Comparison of ENCODE assay signal across 1 cellular context in the genomic region with DNA sequence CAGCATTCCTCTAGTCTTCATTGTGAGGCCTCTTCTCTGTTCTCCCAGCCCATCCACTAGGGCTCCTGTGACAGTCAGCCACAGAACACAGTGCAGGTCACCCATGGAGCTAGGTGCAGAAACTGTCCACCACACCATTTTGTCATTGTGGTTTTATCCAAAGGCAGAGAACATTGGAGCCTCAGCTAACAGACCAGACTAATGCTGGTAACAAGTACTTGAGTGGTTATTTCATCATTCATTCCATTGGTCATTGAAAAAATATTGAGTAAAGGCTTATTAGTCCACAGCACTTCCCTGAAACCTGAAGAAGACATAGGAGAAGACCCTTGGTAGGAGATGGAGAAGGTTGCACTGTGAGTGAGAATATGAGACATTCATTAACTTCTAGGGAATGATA.
TF ChIP-seq lines count a peak whose summit lies in the region.

No MANE protein-coding gene starts in this region.

TF ChIP-seq in IMR-90, 13 proteins besides CTCF, POLR2A, EP300 and RAD21:
- no peak for TF ChIP-seq MAZ (IDR thresholded peaks at IDR 0.05; ENCODE audit: borderline replicate concordance, low read depth, low read length)
- TF ChIP-seq FOS (IDR thresholded peaks at IDR 0.05; ENCODE audit: low read depth, low read length): no peak
- no peak for TF ChIP-seq SMC3 (IDR thresholded peaks at IDR 0.05; ENCODE audit: low read depth, low read length)
- TF ChIP-seq, protein P1, sequence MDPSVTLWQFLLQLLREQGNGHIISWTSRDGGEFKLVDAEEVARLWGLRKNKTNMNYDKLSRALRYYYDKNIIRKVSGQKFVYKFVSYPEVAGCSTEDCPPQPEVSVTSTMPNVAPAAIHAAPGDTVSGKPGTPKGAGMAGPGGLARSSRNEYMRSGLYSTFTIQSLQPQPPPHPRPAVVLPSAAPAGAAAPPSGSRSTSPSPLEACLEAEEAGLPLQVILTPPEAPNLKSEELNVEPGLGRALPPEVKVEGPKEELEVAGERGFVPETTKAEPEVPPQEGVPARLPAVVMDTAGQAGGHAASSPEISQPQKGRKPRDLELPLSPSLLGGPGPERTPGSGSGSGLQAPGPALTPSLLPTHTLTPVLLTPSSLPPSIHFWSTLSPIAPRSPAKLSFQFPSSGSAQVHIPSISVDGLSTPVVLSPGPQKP (IDR thresholded peaks at IDR 0.05; ENCODE audit: borderline replicate concordance, low read depth, low read length): no peak
- no peak for TF ChIP-seq NFE2L2 (IDR thresholded peaks at IDR 0.05; ENCODE audit: low read depth, low read length)
- no peak for TF ChIP-seq BHLHE40 (IDR thresholded peaks at IDR 0.05; ENCODE audit: low read depth, low read length)
- TF ChIP-seq RFX5 (IDR thresholded peaks at IDR 0.05; ENCODE audit: low read depth, low read length): no peak
- TF ChIP-seq, protein P2, sequence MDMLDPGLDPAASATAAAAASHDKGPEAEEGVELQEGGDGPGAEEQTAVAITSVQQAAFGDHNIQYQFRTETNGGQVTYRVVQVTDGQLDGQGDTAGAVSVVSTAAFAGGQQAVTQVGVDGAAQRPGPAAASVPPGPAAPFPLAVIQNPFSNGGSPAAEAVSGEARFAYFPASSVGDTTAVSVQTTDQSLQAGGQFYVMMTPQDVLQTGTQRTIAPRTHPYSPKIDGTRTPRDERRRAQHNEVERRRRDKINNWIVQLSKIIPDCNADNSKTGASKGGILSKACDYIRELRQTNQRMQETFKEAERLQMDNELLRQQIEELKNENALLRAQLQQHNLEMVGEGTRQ (IDR thresholded peaks at IDR 0.05; ENCODE audit: low read depth, low read length): no peak
